8 cellular contexts compared by ENCODE assay signal in the genomic region with DNA sequence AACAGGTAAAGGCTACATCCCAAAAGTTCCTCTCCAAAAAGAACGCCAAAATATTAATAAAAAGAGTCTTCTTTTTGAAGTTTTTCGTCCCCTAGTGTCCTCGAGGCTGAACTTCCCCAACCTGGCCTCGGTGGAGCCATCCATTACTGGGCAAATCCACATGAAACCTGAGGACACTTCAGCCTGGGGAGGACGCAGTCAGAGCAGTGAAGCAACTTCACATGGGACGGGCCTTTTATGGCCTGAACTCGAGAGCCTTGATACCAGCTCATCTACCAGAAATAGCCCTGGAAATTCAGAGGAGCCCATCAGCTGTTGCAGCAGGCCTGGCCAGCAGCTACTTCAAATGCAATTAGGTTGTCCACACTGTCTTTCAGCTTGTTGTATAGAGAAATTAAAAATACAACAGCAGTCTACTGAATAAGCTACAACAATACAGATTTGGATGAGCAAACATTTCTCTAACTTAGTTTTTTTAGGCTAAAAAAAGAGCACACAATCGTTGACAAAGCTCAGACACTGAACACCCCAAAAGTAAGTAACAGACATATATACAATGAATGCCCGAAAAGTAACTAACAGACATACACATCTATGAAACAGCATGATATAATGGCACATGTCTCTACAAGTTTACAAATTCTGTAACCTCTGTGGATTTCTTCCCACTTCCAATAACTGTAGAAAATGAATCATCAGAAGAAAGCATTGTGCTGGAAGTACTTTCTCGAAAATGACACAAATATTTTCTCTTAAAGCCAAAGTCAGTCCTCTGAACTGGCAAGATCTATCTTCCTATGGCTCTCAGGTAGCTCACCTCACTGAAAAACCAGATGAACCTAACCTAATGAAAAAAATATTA. TPM values are rescaled to one million over a fixed set of nuclear protein-coding genes. Genes with fewer than 3 reads are reported as not detected.
DNase-seq lines count a peak whose midpoint lies in the region; ATAC-seq and TF ChIP-seq lines count a peak whose summit lies in the region.

A gene with protein sequence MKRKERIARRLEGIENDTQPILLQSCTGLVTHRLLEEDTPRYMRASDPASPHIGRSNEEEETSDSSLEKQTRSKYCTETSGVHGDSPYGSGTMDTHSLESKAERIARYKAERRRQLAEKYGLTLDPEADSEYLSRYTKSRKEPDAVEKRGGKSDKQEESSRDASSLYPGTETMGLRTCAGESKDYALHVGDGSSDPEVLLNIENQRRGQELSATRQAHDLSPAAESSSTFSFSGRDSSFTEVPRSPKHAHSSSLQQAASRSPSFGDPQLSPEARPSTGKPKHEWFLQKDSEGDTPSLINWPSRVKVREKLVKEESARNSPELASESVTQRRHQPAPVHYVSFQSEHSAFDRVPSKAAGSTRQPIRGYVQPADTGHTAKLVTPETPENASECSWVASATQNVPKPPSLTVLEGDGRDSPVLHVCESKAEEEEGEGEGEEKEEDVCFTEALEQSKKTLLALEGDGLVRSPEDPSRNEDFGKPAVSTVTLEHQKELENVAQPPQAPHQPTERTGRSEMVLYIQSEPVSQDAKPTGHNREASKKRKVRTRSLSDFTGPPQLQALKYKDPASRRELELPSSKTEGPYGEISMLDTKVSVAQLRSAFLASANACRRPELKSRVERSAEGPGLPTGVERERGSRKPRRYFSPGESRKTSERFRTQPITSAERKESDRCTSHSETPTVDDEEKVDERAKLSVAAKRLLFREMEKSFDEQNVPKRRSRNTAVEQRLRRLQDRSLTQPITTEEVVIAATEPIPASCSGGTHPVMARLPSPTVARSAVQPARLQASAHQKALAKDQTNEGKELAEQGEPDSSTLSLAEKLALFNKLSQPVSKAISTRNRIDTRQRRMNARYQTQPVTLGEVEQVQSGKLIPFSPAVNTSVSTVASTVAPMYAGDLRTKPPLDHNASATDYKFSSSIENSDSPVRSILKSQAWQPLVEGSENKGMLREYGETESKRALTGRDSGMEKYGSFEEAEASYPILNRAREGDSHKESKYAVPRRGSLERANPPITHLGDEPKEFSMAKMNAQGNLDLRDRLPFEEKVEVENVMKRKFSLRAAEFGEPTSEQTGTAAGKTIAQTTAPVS (N-terminal part only) (minus strand): TSS at position 208 of the 862 bp plus-strand sequence. CDS start 79,913 bp downstream, outside the sequence.

- peak within 1 kb of the TSS; percentile 69 to 80 for H3K9ac ChIP-seq in stomach smooth muscle (ENCODE audit: low read length in 2 of 2)

- H3K27ac ChIP-seq in AG04450 (ENCODE audit: low read depth, low read length) (peak within 1 kb of the TSS; percentile 68), breast epithelium (peak within 1 kb of the TSS; percentile 73 to 93), stomach smooth muscle (ENCODE audit: low read length) (peak within 1 kb of the TSS; percentile 92)

- H3K9me3 ChIP-seq in AG04450 (ENCODE audit: control insufficient read depth, insufficient read depth, low read length) = no peaks in the 10 kb centered on the region
- no peaks in the 10 kb centered on the region for H3K9me3 ChIP-seq in breast epithelium
- H3K9me3 ChIP-seq in stomach smooth muscle (ENCODE audit: control insufficient read depth in 2 of 2, low read length in 2 of 2) = no peaks in the 10 kb centered on the region

- TF ChIP-seq CTCF in AG04450 (IDR thresholded peaks at IDR 0.05; ENCODE audit: low read depth, low read length) (no peak), breast epithelium (IDR thresholded peaks at IDR 0.05) (peak in 2 of 3 donors; percentile 14 to 25)

- intact Hi-C loops in breast epithelium (cut with DNase I; ENCODE audit: low total_unique reads) = no loop called here

- POLR2A ChIA-PET in AG04450 (lab: Yijun Ruan, JAX) = no interaction called here

- no peaks in the 10 kb centered on the region for H3K27me3 ChIP-seq in AG04450 (ENCODE audit: control insufficient read depth, insufficient read depth, low read length)
- no peaks in the 10 kb centered on the region for H3K27me3 ChIP-seq in breast epithelium
- no peaks in the 10 kb centered on the region for H3K27me3 ChIP-seq in stomach smooth muscle (ENCODE audit: control insufficient read depth in 1 of 2, insufficient read depth in 2 of 2, low read length in 2 of 2)

- H3K4me1 ChIP-seq in breast epithelium = peaks cover 4 to 12% of the 10 kb centered on the region in 2 donors
- H3K4me1 ChIP-seq in stomach smooth muscle (ENCODE audit: control insufficient read depth, insufficient read depth, low read length) = peaks cover 33% of the 10 kb centered on the region

- ATAC-seq in HG02981 (IDR thresholded peaks at IDR 0.05; ENCODE audit: unreplicated experiment) (peak; percentile 2), GM18520 (IDR thresholded peaks at IDR 0.05; ENCODE audit: unreplicated experiment) (no peak), GM21390 (IDR thresholded peaks at IDR 0.05; ENCODE audit: unreplicated experiment) (no peak)

- CTCF ChIA-PET in AG04450 (lab: Charles Lee) = no interaction called here

- H3K4me3 ChIP-seq in AG04450 (ENCODE audit: low read depth, low read length) = no peak within 1 kb of the TSS
- H3K4me3 ChIP-seq in breast epithelium = peak within 1 kb of the TSS; percentile 12 to 42 (median 30)
- H3K4me3 ChIP-seq in stomach smooth muscle (ENCODE audit: low read length in 2 of 2) = peak within 1 kb of the TSS; percentile 68 to 80

- no peak for TF ChIP-seq POLR2A in breast epithelium (IDR thresholded peaks at IDR 0.05)

- no peak for DNase-seq in AG04450 (ENCODE audit: low read depth, low spot score)
- peak in 1 of 2 donors; percentile 76 for DNase-seq in breast epithelium (ENCODE audit: low spot score in 2 of 2)
- peak; percentile 89 for DNase-seq in iris pigment epithelial cell (ENCODE audit: low read depth)
- DNase-seq in stimulated activated CD4-positive, alpha-beta T cell treated with anti-CD3 and anti-CD28 coated beads, Interleukin-15, amount 100 ng/mL, for 24 hours = no peak

- H3K36me3 ChIP-seq in breast epithelium = no peaks in the 10 kb centered on the region
- H3K36me3 ChIP-seq in stomach smooth muscle (ENCODE audit: control insufficient read depth in 2 of 2, insufficient read depth in 2 of 2, low read length in 2 of 2) = peaks cover 6 to 7% of the 10 kb centered on the region in 2 donors

RNA-seq across cellular contexts. Expression of the gene that starts here (rescaled TPM):
- polyA plus RNA-seq in AG04450 (2011; rRNA removed) = 47.9 and 48.4 TPM in 2 replicates
- 88.8 and 107 TPM in 2 replicates for polyA minus RNA-seq in AG04450 (2011; rRNA and poly(A)+ RNA removed)
- total RNA-seq in breast epithelium = 10 to 100 TPM; 25.8 to 69.5 (median 60.6) TPM
